ENCODE assay signal across 12 cellular contexts in genomic region chr20:62887860-62888239, GRCh38. TPM values are rescaled to one million over a fixed set of nuclear protein-coding genes. Genes with fewer than 3 reads are reported as not detected.
A peak's percentile ranks its signal among the peaks of the same experiment; 100 is the strongest.
DNase-seq lines count a peak whose midpoint lies in the region; ATAC-seq and TF ChIP-seq lines count a peak whose summit lies in the region.
"Had no signal": no experiment of that assay in that cellular context is flagged by ENCODE, and none has a peak within 500 bp of the region (broad histone marks: within the 10 kb centered on the region; RNA-seq: fewer than 3 reads in every experiment).

No MANE protein-coding gene starts in this region.

- in situ Hi-C loops in transverse colon (cut with MboI; ENCODE audit: low pct_ligation_motif_present in 1 of 4, low pct_unique_long_range_greater_than_20kb in 1 of 4, low sequenced_read_pairs in 3 of 4): loop anchor here in 2 of 4 donors (25.0 kb wide), 1 partner anchor 124 kb away; the partner anchor contains the start of gene BHLHE23 (in 2 of the 2)

- TF ChIP-seq POLR2A in gastroesophageal sphincter (IDR thresholded peaks at IDR 0.05) (no peak), transverse colon (IDR thresholded peaks at IDR 0.05) (no peak)

- H3K4me1 Mint-ChIP-seq in activated T-helper 1 cell treated with anti-CD3 and anti-CD28 coated beads, Interleukin-12 subunit alpha, Interleukin-12 subunit beta, Interleukin-2, Interleukin-4 antibody, amounts not matched to agents 30 ng/mL and 10 ng/mL and 1 ng/mL, durations not matched to agents 14 hours and 24 hours and 36 hours (ENCODE audit: low read depth): peaks cover 21% of the 10 kb centered on the region

- POLR2A ChIA-PET in RWPE1 (lab: Yijun Ruan, JAX; ENCODE audit: low non-redundant PET): interaction anchor here (1.1 kb wide), 1 partner anchor 12 kb away, joined by 5 read pairs; no protein-coding TSS in a partner anchor

- H3K36me3 ChIP-seq in left ventricle myocardium inferior (peaks cover 62% of the 10 kb centered on the region), right atrium auricular region (peaks cover 50% of the 10 kb centered on the region), gastroesophageal sphincter (peaks cover 0 to 72% of the 10 kb centered on the region in 2 donors), transverse colon (peaks cover 0 to 45% (median 23%) of the 10 kb centered on the region in 4 donors)

- H3K27me3 ChIP-seq in left ventricle myocardium inferior (ENCODE audit: low read depth): no peaks in the 10 kb centered on the region
- no peaks in the 10 kb centered on the region for H3K27me3 ChIP-seq in right atrium auricular region
- no peaks in the 10 kb centered on the region for H3K27me3 ChIP-seq in gastroesophageal sphincter
- no peaks in the 10 kb centered on the region for H3K27me3 ChIP-seq in transverse colon
- H3K27me3 ChIP-seq: body of pancreas, suprapubic skin had no signal

- no peak for ATAC-seq in gastroesophageal sphincter

- no peaks in the 10 kb centered on the region for H3K27me3 Mint-ChIP-seq in activated T-helper 1 cell treated with anti-CD3 and anti-CD28 coated beads, Interleukin-12 subunit alpha, Interleukin-12 subunit beta, Interleukin-2, Interleukin-4 antibody, amounts not matched to agents 30 ng/mL and 10 ng/mL and 1 ng/mL, durations not matched to agents 14 hours and 24 hours and 36 hours (ENCODE audit: insufficient read depth)

- CTCF ChIA-PET in RWPE1 (lab: Yijun Ruan, JAX): interaction anchor here (0.8 to 3.6 kb wide), 7 partner anchors 12 to 80 kb away, joined by 3 to 33 read pairs (median 6); no protein-coding TSS in a partner anchor

- H3K9me3 ChIP-seq in left ventricle myocardium inferior (replicated peaks) (no peaks in the 10 kb centered on the region), right atrium auricular region (no peaks in the 10 kb centered on the region), gastroesophageal sphincter (no peaks in the 10 kb centered on the region), transverse colon (no peaks in the 10 kb centered on the region)
- H3K9me3 ChIP-seq: body of pancreas, psoas muscle, suprapubic skin had no signal

- peaks cover 13% of the 10 kb centered on the region for H3K4me1 ChIP-seq in left ventricle myocardium inferior
- H3K4me1 ChIP-seq in right atrium auricular region: peaks cover 0 to 11% of the 10 kb centered on the region in 2 donors
- H3K4me1 ChIP-seq in gastroesophageal sphincter: peaks cover 0 to 17% (median 0%) of the 10 kb centered on the region in 3 donors
- H3K4me1 ChIP-seq in transverse colon: peaks cover 4 to 12% (median 7%) of the 10 kb centered on the region in 4 donors
- H3K4me1 ChIP-seq: psoas muscle had no signal

- no peaks in the 10 kb centered on the region for H3K9me3 Mint-ChIP-seq in activated T-helper 1 cell treated with anti-CD3 and anti-CD28 coated beads, Interleukin-12 subunit alpha, Interleukin-12 subunit beta, Interleukin-2, Interleukin-4 antibody, amounts not matched to agents 30 ng/mL and 10 ng/mL and 1 ng/mL, durations not matched to agents 14 hours and 24 hours and 36 hours

- TF ChIP-seq CTCF in left ventricle myocardium inferior (IDR thresholded peaks at IDR 0.05; ENCODE audit: borderline replicate concordance) (no peak), right atrium auricular region (IDR thresholded peaks at IDR 0.05) (no peak), RWPE1 (conservative IDR thresholded peaks at IDR 0.05; ENCODE audit: low read depth) (no peak), gastroesophageal sphincter (IDR thresholded peaks at IDR 0.05) (no peak), transverse colon (IDR thresholded peaks at IDR 0.05) (no peak)

- H3K27ac ChIP-seq in left ventricle myocardium inferior (replicated peaks) (peak overlapping the region; percentile 20), right atrium auricular region (no peak overlapping the region), RWPE1 (peak overlapping the region; percentile 75), gastroesophageal sphincter (peak overlapping the region in 3 of 4 donors; percentile 13 to 54 (median 32)), transverse colon (peak overlapping the region; percentile 21 to 58 (median 50))
- H3K27ac ChIP-seq: psoas muscle, suprapubic skin had no signal

- no peak overlapping the region for H3K4me3 Mint-ChIP-seq in activated T-helper 1 cell treated with anti-CD3 and anti-CD28 coated beads, Interleukin-12 subunit alpha, Interleukin-12 subunit beta, Interleukin-2, Interleukin-4 antibody, amounts not matched to agents 30 ng/mL and 10 ng/mL and 1 ng/mL, durations not matched to agents 14 hours and 24 hours and 36 hours

- intact Hi-C loops in left ventricle myocardium inferior (cut with micrococcal nuclease) (no loop called here), transverse colon (cut with DNase I; ENCODE audit: low total_unique reads) (no loop called here)
- intact Hi-C loops in activated T-helper 1 cell treated with anti-CD3 and anti-CD28 coated beads, Interleukin-12 subunit alpha, Interleukin-12 subunit beta, Interleukin-2, Interleukin-4 antibody, amounts not matched to agents 30 ng/mL and 10 ng/mL and 1 ng/mL, durations not matched to agents 14 hours and 24 hours and 36 hours (cut with micrococcal nuclease): no loop called here

- TF ChIP-seq EP300 in gastroesophageal sphincter (IDR thresholded peaks at IDR 0.05) (no peak), transverse colon (IDR thresholded peaks at IDR 0.05; ENCODE audit: low read depth) (no peak)

- no peak overlapping the region for H3K27ac Mint-ChIP-seq in activated T-helper 1 cell treated with anti-CD3 and anti-CD28 coated beads, Interleukin-12 subunit alpha, Interleukin-12 subunit beta, Interleukin-2, Interleukin-4 antibody, amounts not matched to agents 30 ng/mL and 10 ng/mL and 1 ng/mL, durations not matched to agents 14 hours and 24 hours and 36 hours

- H3K4me3 ChIP-seq in left ventricle myocardium inferior: no peak overlapping the region
- no peak overlapping the region for H3K4me3 ChIP-seq in right atrium auricular region
- no peak overlapping the region for H3K4me3 ChIP-seq in gastroesophageal sphincter
- no peak overlapping the region for H3K4me3 ChIP-seq in transverse colon
- H3K4me3 ChIP-seq: body of pancreas, psoas muscle, suprapubic skin had no signal

- 69 to 81% methylated on average over 3 of the region's 7 CpGs for WGBS in gastroesophageal sphincter (ENCODE audit: low coverage in 1 of 2), 2 donors
- WGBS in transverse colon (ENCODE audit: low coverage in 1 of 2), 2 donors: 88% methylated on average over 7 of the region's 7 CpGs; no CpG with 5 or more reads in 1 of the 2 donors

- DNase-seq in left ventricle myocardium inferior (no peak), right atrium auricular region (ENCODE audit: low spot score) (no peak), RWPE1 (ENCODE audit: low spot score) (no peak), transverse colon (no peak), middle frontal gyrus (ENCODE audit: extremely low spot score, low spot score) (no peak)
- DNase-seq in activated T-helper 1 cell treated with anti-CD3 and anti-CD28 coated beads, Interleukin-12 subunit alpha, Interleukin-12 subunit beta, Interleukin-2, Interleukin-4 antibody, amounts not matched to agents 30 ng/mL and 10 ng/mL and 1 ng/mL, durations not matched to agents 14 hours and 24 hours and 36 hours (ENCODE audit: low spot score): no peak
- no peak for DNase-seq in stimulated activated CD4-positive, alpha-beta T cell treated with anti-CD3 and anti-CD28 coated beads, Interleukin-2, amount 100 ng/mL, for 24 hours
- DNase-seq: activated CD8-positive, alpha-beta memory T cell treated with anti-CD3 and anti-CD28 coated beads for 24 hours had no signal

- peaks cover 37% of the 10 kb centered on the region for H3K36me3 Mint-ChIP-seq in activated T-helper 1 cell treated with anti-CD3 and anti-CD28 coated beads, Interleukin-12 subunit alpha, Interleukin-12 subunit beta, Interleukin-2, Interleukin-4 antibody, amounts not matched to agents 30 ng/mL and 10 ng/mL and 1 ng/mL, durations not matched to agents 14 hours and 24 hours and 36 hours (ENCODE audit: low read depth)

RNA-seq across cellular contexts. Expression of gene TCFL5, which starts 26.2 kb away (rescaled TPM):
- total RNA-seq in left ventricle myocardium inferior (6.6 TPM), right atrium auricular region (1 to 10 TPM; 4.8 to 6.4 TPM), gastroesophageal sphincter (10 to 100 TPM; 12.0 to 28.9 (median 13.8) TPM), transverse colon (10 to 100 TPM in 1 of 4 donors, 1 to 10 TPM in 3; 5.2 to 19.9 (median 5.9) TPM)
- 5.7 and 5.8 TPM in 2 replicates for total RNA-seq in activated T-helper 1 cell treated with anti-CD3 and anti-CD28 coated beads, Interleukin-12 subunit alpha, Interleukin-12 subunit beta, Interleukin-2, Interleukin-4 antibody, amounts not matched to agents 30 ng/mL and 10 ng/mL and 1 ng/mL, durations not matched to agents 14 hours and 24 hours and 36 hours

RNA-seq across cellular contexts. Expression of gene DIDO1, which starts 38.5 kb away (rescaled TPM):
- 37.0 TPM for total RNA-seq in left ventricle myocardium inferior
- 10 to 100 TPM; 34.7 to 37.5 TPM for total RNA-seq in right atrium auricular region
- total RNA-seq in gastroesophageal sphincter: 10 to 100 TPM; 49.5 to 75.8 (median 66.5) TPM
- 100 to 1,000 TPM in 1 of 4 donors, 10 to 100 TPM in 3; 68.3 to 135 (median 88.0) TPM for total RNA-seq in transverse colon
- 60.5 and 60.8 TPM in 2 replicates for total RNA-seq in activated T-helper 1 cell treated with anti-CD3 and anti-CD28 coated beads, Interleukin-12 subunit alpha, Interleukin-12 subunit beta, Interleukin-2, Interleukin-4 antibody, amounts not matched to agents 30 ng/mL and 10 ng/mL and 1 ng/mL, durations not matched to agents 14 hours and 24 hours and 36 hours

RNA-seq across cellular contexts. Expression of gene GID8, which starts 50.1 kb away (rescaled TPM):
- total RNA-seq in left ventricle myocardium inferior (16.2 TPM), right atrium auricular region (10 to 100 TPM; 16.8 to 18.7 TPM), gastroesophageal sphincter (10 to 100 TPM; 23.2 to 34.8 (median 27.9) TPM), transverse colon (10 to 100 TPM; 29.5 to 34.1 (median 31.7) TPM)
- 52.5 and 55.3 TPM in 2 replicates for total RNA-seq in activated T-helper 1 cell treated with anti-CD3 and anti-CD28 coated beads, Interleukin-12 subunit alpha, Interleukin-12 subunit beta, Interleukin-2, Interleukin-4 antibody, amounts not matched to agents 30 ng/mL and 10 ng/mL and 1 ng/mL, durations not matched to agents 14 hours and 24 hours and 36 hours

Comparison
In these comparisons a context has a peak if more than half of its experiments do, and no peak if none do; other contexts are left out.
1. H3K27ac ChIP-seq: peak in left ventricle myocardium inferior (single experiment), RWPE1 (single experiment), gastroesophageal sphincter (3 of 4) and transverse colon (4 of 4); none in right atrium auricular region (0 of 2).